ENCODE assay signal across 15 cellular contexts in genomic region chr4:166293551-166293950, GRCh38.
"Had no signal": no experiment of that assay in that cellular context is flagged by ENCODE, and none has a peak within 500 bp of the region (broad histone marks: within the 10 kb centered on the region; RNA-seq: fewer than 3 reads in every experiment).

No MANE protein-coding gene starts in this region.

- H3K4me3 ChIP-seq: adrenal gland, neural progenitor cell, prostate gland, right atrium auricular region, skin epidermis, transverse colon, uterus had no signal

- H3K27ac ChIP-seq: adrenal gland, neural progenitor cell, prostate gland, right atrium auricular region, skin epidermis, transverse colon, uterus, VCaP had no signal

- DNase-seq: activated CD4-positive, alpha-beta T cell treated with anti-CD3 and anti-CD28 coated beads for 1 hour; activated gamma-delta T cell; adrenal gland; left cardiac atrium; mesendoderm; naive thymus-derived CD4-positive, alpha-beta T cell; stimulated activated CD4-positive, alpha-beta T cell treated with anti-CD3 and anti-CD28 coated beads, Interleukin-2, amount 100 ng/mL, for 48 hours; T-helper 2 cell; transverse colon; uterus had no signal

- H3K36me3 ChIP-seq: adrenal gland, neural progenitor cell, prostate gland, right atrium auricular region, transverse colon, uterus had no signal

- H3K27me3 ChIP-seq: adrenal gland, neural progenitor cell, right atrium auricular region, transverse colon, uterus had no signal

- ATAC-seq: left cardiac atrium; naive thymus-derived CD4-positive, alpha-beta T cell had no signal
